19 cellular contexts compared by ENCODE assay signal in the genomic region with DNA sequence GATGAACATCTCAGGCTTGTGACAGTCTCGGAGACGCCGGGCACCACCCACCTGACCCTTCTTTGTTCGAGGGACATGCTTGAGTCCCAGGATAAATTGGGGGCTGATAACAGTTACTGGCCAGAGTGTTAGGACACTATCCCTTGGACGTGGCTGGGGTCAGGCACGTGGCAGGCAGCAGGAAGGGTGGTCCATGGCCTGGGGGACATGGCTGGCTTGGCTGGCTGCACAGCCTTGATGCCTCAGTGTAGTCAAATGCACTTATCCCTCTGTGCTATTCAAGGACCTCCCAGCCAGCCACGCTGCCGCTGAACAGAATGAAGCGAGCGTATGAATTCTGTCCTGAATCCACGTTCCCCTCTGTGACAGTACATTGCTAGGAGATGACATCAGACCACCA.
DNase-seq lines count a peak whose midpoint lies in the region; ATAC-seq and TF ChIP-seq lines count a peak whose summit lies in the region.
"Had no signal": no experiment of that assay in that cellular context is flagged by ENCODE, and none has a peak within 500 bp of the region (broad histone marks: within the 10 kb centered on the region; RNA-seq: fewer than 3 reads in every experiment).

No MANE protein-coding gene starts in this region.

- H3K27me3 ChIP-seq in endodermal cell (ENCODE audit: control insufficient read depth, insufficient read depth, low read length, poor library complexity, severe bottlenecking) (no peaks in the 10 kb centered on the region), upper lobe of right lung (no peaks in the 10 kb centered on the region), sigmoid colon (no peaks in the 10 kb centered on the region), mesendoderm (ENCODE audit: insufficient read depth, low read length, poor library complexity) (no peaks in the 10 kb centered on the region), breast epithelium (no peaks in the 10 kb centered on the region)
- H3K27me3 ChIP-seq: BE2C had no signal

- 93 to 97% methylated on average over 11 of the region's 11 CpGs for WGBS in endodermal cell (ENCODE audit: insufficient coverage in 1 of 2, insufficient read length in 1 of 2), 2 experiments
- WGBS in sigmoid colon, 2 donors = 93 to 94% methylated on average over 11 of the region's 11 CpGs
- WGBS in mesendoderm (ENCODE audit: extremely low coverage, insufficient coverage, low lambda C conversion rate) = no CpG with 5 or more reads among the region's 11 CpGs

- ATAC-seq in left lobe of liver (no peak), upper lobe of right lung (peak; percentile 33)

- peaks cover 12% of the 10 kb centered on the region for H3K9me3 ChIP-seq in endodermal cell (ENCODE audit: control insufficient read depth, low read length)
- H3K9me3 ChIP-seq in upper lobe of right lung = peaks cover 5% of the 10 kb centered on the region
- no peaks in the 10 kb centered on the region for H3K9me3 ChIP-seq in sigmoid colon
- H3K9me3 ChIP-seq in breast epithelium = peaks cover 4 to 23% of the 10 kb centered on the region in 2 donors

- no peak overlapping the region for H3K4me2 ChIP-seq in mesendoderm (ENCODE audit: low read length)

- H3K4me1 Mint-ChIP-seq in endodermal cell (no peaks in the 10 kb centered on the region), osteocyte (ENCODE audit: unreplicated experiment) (no peaks in the 10 kb centered on the region)
- H3K4me1 Mint-ChIP-seq: CD4-positive, CD25-positive, alpha-beta regulatory T cell; CD8-positive, alpha-beta memory T cell; IgD-negative memory B cell had no signal

- H3K36me3 Mint-ChIP-seq in endodermal cell (ENCODE audit: low read depth) (peaks cover 57% of the 10 kb centered on the region), osteocyte (ENCODE audit: unreplicated experiment) (peaks cover 6% of the 10 kb centered on the region)
- H3K36me3 Mint-ChIP-seq: CD4-positive, CD25-positive, alpha-beta regulatory T cell; CD8-positive, alpha-beta memory T cell; IgD-negative memory B cell had no signal

- H3K9ac ChIP-seq in endodermal cell (ENCODE audit: extremely low read depth, low read length, poor library complexity, severe bottlenecking) (no peak overlapping the region), mesendoderm (ENCODE audit: low read length) (no peak overlapping the region)

- H3K27ac Mint-ChIP-seq in endodermal cell (no peak overlapping the region), osteocyte (ENCODE audit: unreplicated experiment) (no peak overlapping the region)
- H3K27ac Mint-ChIP-seq: CD4-positive, CD25-positive, alpha-beta regulatory T cell; CD8-positive, alpha-beta memory T cell; H9; IgD-negative memory B cell had no signal

- H3K18ac ChIP-seq in mesendoderm (ENCODE audit: low read length) = no peak overlapping the region

- no peaks in the 10 kb centered on the region for H3K36me3 ChIP-seq in endodermal cell (ENCODE audit: control insufficient read depth, insufficient read depth, low read length)
- H3K36me3 ChIP-seq in upper lobe of right lung = no peaks in the 10 kb centered on the region
- H3K36me3 ChIP-seq in sigmoid colon = no peaks in the 10 kb centered on the region
- H3K36me3 ChIP-seq in mesendoderm (ENCODE audit: control insufficient read depth, insufficient read depth, low read length) = no peaks in the 10 kb centered on the region
- no peaks in the 10 kb centered on the region for H3K36me3 ChIP-seq in breast epithelium
- H3K36me3 ChIP-seq: BE2C had no signal

- H3K27me3 Mint-ChIP-seq in endodermal cell (ENCODE audit: insufficient read depth) (no peaks in the 10 kb centered on the region), osteocyte (ENCODE audit: unreplicated experiment) (no peaks in the 10 kb centered on the region)
- H3K27me3 Mint-ChIP-seq: CD4-positive, CD25-positive, alpha-beta regulatory T cell; IgD-negative memory B cell had no signal

- no peak overlapping the region for H3K4me3 Mint-ChIP-seq in endodermal cell
- no peak overlapping the region for H3K4me3 Mint-ChIP-seq in osteocyte (ENCODE audit: unreplicated experiment)
- H3K4me3 Mint-ChIP-seq: CD4-positive, CD25-positive, alpha-beta regulatory T cell; CD8-positive, alpha-beta memory T cell; H9 had no signal

- H4K8ac ChIP-seq in mesendoderm (ENCODE audit: low read depth, low read length) = no peak overlapping the region

- TF ChIP-seq EP300 in sigmoid colon (IDR thresholded peaks at IDR 0.05) = no peak

- H3K4me1 ChIP-seq in endodermal cell (ENCODE audit: control insufficient read depth, insufficient read depth, low read length) (no peaks in the 10 kb centered on the region), upper lobe of right lung (no peaks in the 10 kb centered on the region), sigmoid colon (peaks cover 0 to under 1% (median 0%) of the 10 kb centered on the region in 4 donors), mesendoderm (ENCODE audit: control insufficient read depth, low read depth, low read length) (no peaks in the 10 kb centered on the region), breast epithelium (no peaks in the 10 kb centered on the region)
- H3K4me1 ChIP-seq: BE2C had no signal

- no peak overlapping the region for H2BK5ac ChIP-seq in mesendoderm (ENCODE audit: low read length)

- H4K5ac ChIP-seq in mesendoderm (ENCODE audit: low read length) = no peak overlapping the region

- H3K9me3 Mint-ChIP-seq in endodermal cell = peaks cover 46% of the 10 kb centered on the region
- peaks cover 15% of the 10 kb centered on the region for H3K9me3 Mint-ChIP-seq in osteocyte (ENCODE audit: unreplicated experiment)

- TF ChIP-seq CTCF in endodermal cell (conservative IDR thresholded peaks at IDR 0.05) (no peak), osteocyte (IDR thresholded peaks at IDR 0.05) (no peak), upper lobe of right lung (IDR thresholded peaks at IDR 0.05) (no peak), sigmoid colon (IDR thresholded peaks at IDR 0.05) (no peak), breast epithelium (IDR thresholded peaks at IDR 0.05) (no peak)

- no peak overlapping the region for H3K56ac ChIP-seq in mesendoderm (ENCODE audit: low read length)

- H3K4me3 ChIP-seq in endodermal cell (ENCODE audit: low read length) (no peak overlapping the region), upper lobe of right lung (no peak overlapping the region), sigmoid colon (no peak overlapping the region), mesendoderm (ENCODE audit: low read length) (no peak overlapping the region), breast epithelium (no peak overlapping the region)

- H3K79me2 ChIP-seq in mesendoderm (ENCODE audit: control insufficient read depth, insufficient read depth, low read length) = no peaks in the 10 kb centered on the region

- no peak for TF ChIP-seq POLR2A in sigmoid colon (IDR thresholded peaks at IDR 0.05)
- TF ChIP-seq POLR2A in breast epithelium (IDR thresholded peaks at IDR 0.05) = no peak

- H2BK120ac ChIP-seq in mesendoderm (ENCODE audit: low read depth, low read length) = no peak overlapping the region

- H3K79me1 ChIP-seq in mesendoderm (ENCODE audit: low read length) = no peaks in the 10 kb centered on the region

- no peak overlapping the region for H2BK15ac ChIP-seq in mesendoderm (replicated peaks; ENCODE audit: low read depth)

- no peak overlapping the region for H3K23ac ChIP-seq in mesendoderm (ENCODE audit: low read length)

- H3K4ac ChIP-seq in mesendoderm (ENCODE audit: low read depth, low read length) = no peak overlapping the region

- H3K27ac ChIP-seq in endodermal cell (ENCODE audit: low read depth, low read length) (no peak overlapping the region), upper lobe of right lung (no peak overlapping the region), sigmoid colon (no peak overlapping the region), mesendoderm (ENCODE audit: low read depth, low read length) (no peak overlapping the region), breast epithelium (no peak overlapping the region)

- intact Hi-C loops in upper lobe of right lung (cut with DNase I) (no loop called here), sigmoid colon (cut with DNase I) (no loop called here), breast epithelium (cut with DNase I; ENCODE audit: low total_unique reads) (no loop called here)

- H2AK5ac ChIP-seq in mesendoderm (ENCODE audit: low read length) = no peak overlapping the region

- DNase-seq in endodermal cell (peak; percentile 18), left lobe of liver (ENCODE audit: low spot score) (peak; percentile 26), osteocyte (ENCODE audit: extremely low spot score, unreplicated experiment) (peak; percentile 75), upper lobe of right lung (no peak), sigmoid colon (no peak), mesendoderm (no peak), EL (no peak), breast epithelium (ENCODE audit: low spot score in 2 of 2) (no peak)
- DNase-seq: ACHN; BE2C; C1 segment of cervical spinal cord; CD4-positive, CD25-positive, alpha-beta regulatory T cell; CD8-positive, alpha-beta memory T cell; COR-L47; DMS 273 treated with DMSO at 0.1 percent for 48 hours; DMS53; DND-41; H9 had no signal

Comparison
In these comparisons a context has a peak if more than half of its experiments do, and no peak if none do; other contexts are left out.
1. DNase-seq: peak in endodermal cell (single experiment), left lobe of liver (single experiment) and osteocyte (single experiment); none in upper lobe of right lung (single experiment), sigmoid colon (single experiment), mesendoderm (single experiment), EL (single experiment) and breast epithelium (0 of 2).